In the genomic region with DNA sequence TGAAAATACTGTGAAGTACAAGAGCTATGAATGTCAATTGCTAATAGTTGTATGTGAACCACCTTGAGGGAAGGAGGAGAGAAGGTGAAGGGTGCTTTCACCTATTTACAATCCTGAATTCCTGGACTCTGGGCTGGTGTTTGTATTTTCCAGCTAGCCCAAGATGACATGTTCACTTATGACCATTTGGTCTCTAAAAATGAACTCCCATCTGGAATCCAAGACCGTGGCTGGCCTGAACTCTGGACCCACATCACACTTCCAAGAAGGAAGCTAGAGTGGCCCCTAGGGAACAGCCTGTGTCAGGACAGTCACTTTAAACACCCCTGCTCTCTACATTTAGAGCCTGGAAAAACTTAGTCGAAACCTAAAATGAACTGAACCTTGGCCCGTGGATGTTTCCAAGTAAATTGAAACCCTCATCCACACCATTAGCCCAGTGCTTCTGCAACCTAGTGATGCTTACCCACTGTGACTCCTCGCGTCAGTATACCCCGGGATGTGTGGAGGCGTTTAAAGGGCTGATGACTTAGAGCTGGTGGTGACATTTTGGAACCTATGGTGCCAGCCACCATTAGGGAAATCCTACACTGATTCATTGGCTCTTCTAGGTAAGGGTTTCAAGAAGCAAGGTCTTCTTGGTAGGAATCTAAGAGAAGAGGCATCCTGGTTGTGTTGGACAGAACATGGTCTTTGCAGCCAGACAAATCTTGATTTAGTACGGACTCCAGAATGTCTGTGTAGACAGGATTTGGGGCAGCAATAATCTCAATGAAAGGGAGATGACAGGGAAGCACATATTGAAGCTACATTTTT, we compare ENCODE assay signal across 1 cellular context.
TF ChIP-seq lines count a peak whose summit lies in the region.

No MANE protein-coding gene starts in this region.

TF ChIP-seq in HepG2, 621 proteins besides CTCF, POLR2A, EP300 and RAD21 (continued from another document and continues in another):
- TF ChIP-seq ZBTB40 (IDR thresholded peaks at IDR 0.05) (no peak), ZBTB40 (CRISPR knock-in tag; IDR thresholded peaks at IDR 0.05) (no peak), RFX3 (CRISPR knock-in tag; IDR thresholded peaks at IDR 0.05) (no peak), PHB2 (IDR thresholded peaks at IDR 0.05; ENCODE audit: partially characterized antibody) (no peak), GLMP (CRISPR knock-in tag; IDR thresholded peaks at IDR 0.05; ENCODE audit: borderline replicate concordance) (no peak), POLR2AphosphoS5 (IDR thresholded peaks at IDR 0.05; ENCODE audit: low read depth, low read length) (no peak), KLF9 (CRISPR knock-in tag; IDR thresholded peaks at IDR 0.05; ENCODE audit: low read depth) (no peak), HNRNPLL (IDR thresholded peaks at IDR 0.05; ENCODE audit: low read depth, low read length, poor library complexity, severe bottlenecking) (no peak), AHR (CRISPR knock-in tag; IDR thresholded peaks at IDR 0.05) (no peak), NFE2 (CRISPR knock-in tag; IDR thresholded peaks at IDR 0.05) (no peak), ZNF747 (CRISPR knock-in tag; IDR thresholded peaks at IDR 0.05; ENCODE audit: borderline replicate concordance) (no peak), NR2C2 (CRISPR knock-in tag; IDR thresholded peaks at IDR 0.05; ENCODE audit: borderline replicate concordance) (no peak), PTBP1 (IDR thresholded peaks at IDR 0.05; ENCODE audit: low read depth, low read length, poor library complexity, severe bottlenecking) (no peak), ZNF329 (CRISPR knock-in tag; IDR thresholded peaks at IDR 0.05; ENCODE audit: low read depth) (no peak), SP5 (CRISPR knock-in tag; IDR thresholded peaks at IDR 0.05; ENCODE audit: borderline replicate concordance, low read depth) (peak; percentile 19; the same call in 1 of the 2 replicates), IRF2 (CRISPR knock-in tag; IDR thresholded peaks at IDR 0.05) (0 out of 2 replicates have a peak, but pooled peaks have one; percentile 45), GTF3A (CRISPR knock-in tag; conservative IDR thresholded peaks at IDR 0.05) (no peak), ZNF10 (CRISPR knock-in tag; IDR thresholded peaks at IDR 0.05; ENCODE audit: borderline replicate concordance, low read depth) (no peak), NFYB (CRISPR knock-in tag; IDR thresholded peaks at IDR 0.05) (no peak), ZNF510 (CRISPR knock-in tag; IDR thresholded peaks at IDR 0.05; ENCODE audit: low read depth) (0 out of 2 replicates have a peak, but pooled peaks have one; percentile 30), ETS1 (CRISPR knock-in tag; IDR thresholded peaks at IDR 0.05) (no peak), MTA3 (CRISPR knock-in tag; IDR thresholded peaks at IDR 0.05) (no peak), ZNF792 (CRISPR knock-in tag; IDR thresholded peaks at IDR 0.05) (no peak), SMARCE1 (IDR thresholded peaks at IDR 0.05; ENCODE audit: borderline replicate concordance) (no peak), NFYC (CRISPR knock-in tag; IDR thresholded peaks at IDR 0.05) (no peak), GTF2F1 (IDR thresholded peaks at IDR 0.05; ENCODE audit: low read length) (no peak), ZSCAN22 (CRISPR knock-in tag; IDR thresholded peaks at IDR 0.05) (no peak), MBNL3 (CRISPR knock-in tag; conservative IDR thresholded peaks at IDR 0.05) (no peak), SNAI1 (CRISPR knock-in tag; IDR thresholded peaks at IDR 0.05; ENCODE audit: borderline replicate concordance) (no peak)
- TF ChIP-seq, protein P1, sequence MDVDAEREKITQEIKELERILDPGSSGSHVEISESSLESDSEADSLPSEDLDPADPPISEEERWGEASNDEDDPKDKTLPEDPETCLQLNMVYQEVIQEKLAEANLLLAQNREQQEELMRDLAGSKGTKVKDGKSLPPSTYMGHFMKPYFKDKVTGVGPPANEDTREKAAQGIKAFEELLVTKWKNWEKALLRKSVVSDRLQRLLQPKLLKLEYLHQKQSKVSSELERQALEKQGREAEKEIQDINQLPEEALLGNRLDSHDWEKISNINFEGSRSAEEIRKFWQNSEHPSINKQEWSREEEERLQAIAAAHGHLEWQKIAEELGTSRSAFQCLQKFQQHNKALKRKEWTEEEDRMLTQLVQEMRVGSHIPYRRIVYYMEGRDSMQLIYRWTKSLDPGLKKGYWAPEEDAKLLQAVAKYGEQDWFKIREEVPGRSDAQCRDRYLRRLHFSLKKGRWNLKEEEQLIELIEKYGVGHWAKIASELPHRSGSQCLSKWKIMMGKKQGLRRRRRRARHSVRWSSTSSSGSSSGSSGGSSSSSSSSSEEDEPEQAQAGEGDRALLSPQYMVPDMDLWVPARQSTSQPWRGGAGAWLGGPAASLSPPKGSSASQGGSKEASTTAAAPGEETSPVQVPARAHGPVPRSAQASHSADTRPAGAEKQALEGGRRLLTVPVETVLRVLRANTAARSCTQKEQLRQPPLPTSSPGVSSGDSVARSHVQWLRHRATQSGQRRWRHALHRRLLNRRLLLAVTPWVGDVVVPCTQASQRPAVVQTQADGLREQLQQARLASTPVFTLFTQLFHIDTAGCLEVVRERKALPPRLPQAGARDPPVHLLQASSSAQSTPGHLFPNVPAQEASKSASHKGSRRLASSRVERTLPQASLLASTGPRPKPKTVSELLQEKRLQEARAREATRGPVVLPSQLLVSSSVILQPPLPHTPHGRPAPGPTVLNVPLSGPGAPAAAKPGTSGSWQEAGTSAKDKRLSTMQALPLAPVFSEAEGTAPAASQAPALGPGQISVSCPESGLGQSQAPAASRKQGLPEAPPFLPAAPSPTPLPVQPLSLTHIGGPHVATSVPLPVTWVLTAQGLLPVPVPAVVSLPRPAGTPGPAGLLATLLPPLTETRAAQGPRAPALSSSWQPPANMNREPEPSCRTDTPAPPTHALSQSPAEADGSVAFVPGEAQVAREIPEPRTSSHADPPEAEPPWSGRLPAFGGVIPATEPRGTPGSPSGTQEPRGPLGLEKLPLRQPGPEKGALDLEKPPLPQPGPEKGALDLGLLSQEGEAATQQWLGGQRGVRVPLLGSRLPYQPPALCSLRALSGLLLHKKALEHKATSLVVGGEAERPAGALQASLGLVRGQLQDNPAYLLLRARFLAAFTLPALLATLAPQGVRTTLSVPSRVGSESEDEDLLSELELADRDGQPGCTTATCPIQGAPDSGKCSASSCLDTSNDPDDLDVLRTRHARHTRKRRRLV (CRISPR knock-in tag; IDR thresholded peaks at IDR 0.05): no peak
- TF ChIP-seq, protein P2, sequence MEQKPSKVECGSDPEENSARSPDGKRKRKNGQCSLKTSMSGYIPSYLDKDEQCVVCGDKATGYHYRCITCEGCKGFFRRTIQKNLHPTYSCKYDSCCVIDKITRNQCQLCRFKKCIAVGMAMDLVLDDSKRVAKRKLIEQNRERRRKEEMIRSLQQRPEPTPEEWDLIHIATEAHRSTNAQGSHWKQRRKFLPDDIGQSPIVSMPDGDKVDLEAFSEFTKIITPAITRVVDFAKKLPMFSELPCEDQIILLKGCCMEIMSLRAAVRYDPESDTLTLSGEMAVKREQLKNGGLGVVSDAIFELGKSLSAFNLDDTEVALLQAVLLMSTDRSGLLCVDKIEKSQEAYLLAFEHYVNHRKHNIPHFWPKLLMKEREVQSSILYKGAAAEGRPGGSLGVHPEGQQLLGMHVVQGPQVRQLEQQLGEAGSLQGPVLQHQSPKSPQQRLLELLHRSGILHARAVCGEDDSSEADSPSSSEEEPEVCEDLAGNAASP (CRISPR knock-in tag; IDR thresholded peaks at IDR 0.05; ENCODE audit: borderline replicate concordance): no peak
- TF ChIP-seq, protein P3, sequence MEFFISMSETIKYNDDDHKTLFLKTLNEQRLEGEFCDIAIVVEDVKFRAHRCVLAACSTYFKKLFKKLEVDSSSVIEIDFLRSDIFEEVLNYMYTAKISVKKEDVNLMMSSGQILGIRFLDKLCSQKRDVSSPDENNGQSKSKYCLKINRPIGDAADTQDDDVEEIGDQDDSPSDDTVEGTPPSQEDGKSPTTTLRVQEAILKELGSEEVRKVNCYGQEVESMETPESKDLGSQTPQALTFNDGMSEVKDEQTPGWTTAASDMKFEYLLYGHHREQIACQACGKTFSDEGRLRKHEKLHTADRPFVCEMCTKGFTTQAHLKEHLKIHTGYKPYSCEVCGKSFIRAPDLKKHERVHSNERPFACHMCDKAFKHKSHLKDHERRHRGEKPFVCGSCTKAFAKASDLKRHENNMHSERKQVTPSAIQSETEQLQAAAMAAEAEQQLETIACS (CRISPR knock-in tag; IDR thresholded peaks at IDR 0.05): no peak
- TF ChIP-seq, protein P4, sequence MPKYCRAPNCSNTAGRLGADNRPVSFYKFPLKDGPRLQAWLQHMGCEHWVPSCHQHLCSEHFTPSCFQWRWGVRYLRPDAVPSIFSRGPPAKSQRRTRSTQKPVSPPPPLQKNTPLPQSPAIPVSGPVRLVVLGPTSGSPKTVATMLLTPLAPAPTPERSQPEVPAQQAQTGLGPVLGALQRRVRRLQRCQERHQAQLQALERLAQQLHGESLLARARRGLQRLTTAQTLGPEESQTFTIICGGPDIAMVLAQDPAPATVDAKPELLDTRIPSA (CRISPR knock-in tag; IDR thresholded peaks at IDR 0.05; ENCODE audit: borderline replicate concordance): no peak
- TF ChIP-seq, protein P5, sequence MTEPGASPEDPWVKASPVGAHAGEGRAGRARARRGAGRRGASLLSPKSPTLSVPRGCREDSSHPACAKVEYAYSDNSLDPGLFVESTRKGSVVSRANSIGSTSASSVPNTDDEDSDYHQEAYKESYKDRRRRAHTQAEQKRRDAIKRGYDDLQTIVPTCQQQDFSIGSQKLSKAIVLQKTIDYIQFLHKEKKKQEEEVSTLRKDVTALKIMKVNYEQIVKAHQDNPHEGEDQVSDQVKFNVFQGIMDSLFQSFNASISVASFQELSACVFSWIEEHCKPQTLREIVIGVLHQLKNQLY (CRISPR knock-in tag; IDR thresholded peaks at IDR 0.05): no peak; the same call in 1 of the 2 replicates
